Comparison of ENCODE assay signal across 9 cellular contexts in genomic region chr3:38337703-38338102, GRCh38. TPM values are rescaled to one million over a fixed set of nuclear protein-coding genes. Genes with fewer than 3 reads are reported as not detected.
"Had no signal": no experiment of that assay in that cellular context is flagged by ENCODE, and none has a peak within 500 bp of the region (broad histone marks: within the 10 kb centered on the region; RNA-seq: fewer than 3 reads in every experiment).

No MANE protein-coding gene starts in this region.

- H3K27ac Mint-ChIP-seq: HFFc6, IgD-negative memory B cell had no signal

- H3K36me3 Mint-ChIP-seq: IgD-negative memory B cell had no signal

- H3K9me3 Mint-ChIP-seq: HFFc6, IgD-negative memory B cell had no signal

- DNase-seq: GM23248, GOT3, H7, HFFc6 had no signal

- H3K9ac ChIP-seq: GM23248 had no signal

- H3K4me3 Mint-ChIP-seq: HFFc6, IgD-negative memory B cell had no signal

- H3K4me1 Mint-ChIP-seq: IgD-negative memory B cell had no signal

- H3K27ac ChIP-seq: GM23248 had no signal

- H3K4me3 ChIP-seq: GM23248, HAP-1 had no signal

- ATAC-seq: HCT116 had no signal

- H3K9me3 ChIP-seq: HAP-1 had no signal

- H3K4me1 ChIP-seq: HAP-1 had no signal

- H3K36me3 ChIP-seq: HAP-1 had no signal

RNA-seq across cellular contexts. Expression of gene SLC22A14, which starts 55.6 kb away (rescaled TPM):
- total RNA-seq: GM23248, H4, HT-29 had no signal
- polyA plus RNA-seq: IgD-negative memory B cell had no signal
